ENCODE assay signal across 9 cellular contexts in genomic region chr3:117526485-117527079, GRCh38.
DNase-seq lines count a peak whose midpoint lies in the region; ATAC-seq and TF ChIP-seq lines count a peak whose summit lies in the region.
"Had no signal": no experiment of that assay in that cellular context is flagged by ENCODE, and none has a peak within 500 bp of the region (broad histone marks: within the 10 kb centered on the region; RNA-seq: fewer than 3 reads in every experiment).

No MANE protein-coding gene starts in this region.

- no peaks in the 10 kb centered on the region for H3K79me2 ChIP-seq in Loucy (ENCODE audit: insufficient read depth, low read length)

- H3K9ac ChIP-seq in Loucy (ENCODE audit: low read depth, low read length, poor library complexity, severe bottlenecking) = no peak overlapping the region

- no peak overlapping the region for H3K27ac Mint-ChIP-seq in memory B cell
- no peak overlapping the region for H3K27ac Mint-ChIP-seq in stimulated activated effector memory CD8-positive, alpha-beta T cell treated with anti-CD3 and anti-CD28 coated beads, Interleukin-12 subunit alpha, Interleukin-12 subunit beta, amount 100 ng/mL, for 72 hours
- H3K27ac Mint-ChIP-seq: activated naive CD4-positive, alpha-beta T cell treated with anti-CD3 and anti-CD28 coated beads, Interleukin-2, amount 50 U/mL, for 72 hours had no signal

- H3K4me3 Mint-ChIP-seq in memory B cell = no peak overlapping the region
- H3K4me3 Mint-ChIP-seq in stimulated activated effector memory CD8-positive, alpha-beta T cell treated with anti-CD3 and anti-CD28 coated beads, Interleukin-12 subunit alpha, Interleukin-12 subunit beta, amount 100 ng/mL, for 72 hours = no peak overlapping the region

- TF ChIP-seq CTCF in left ventricle myocardium inferior (IDR thresholded peaks at IDR 0.05; ENCODE audit: borderline replicate concordance) = peak; percentile 46
- peak in 1 of 2 donors; percentile 58 for TF ChIP-seq CTCF in right atrium auricular region (IDR thresholded peaks at IDR 0.05)
- TF ChIP-seq CTCF in Loucy (conservative IDR thresholded peaks at IDR 0.05; ENCODE audit: low read length) = peak; percentile 76
- TF ChIP-seq CTCF in breast epithelium (IDR thresholded peaks at IDR 0.05) = peak in 2 of 3 donors; percentile 27 to 53

- DNase-seq in left ventricle myocardium inferior (no peak), right atrium auricular region (ENCODE audit: low spot score) (no peak), breast epithelium (ENCODE audit: low spot score in 2 of 2) (no peak), memory B cell (ENCODE audit: low spot score in 2 of 2) (peak; percentile 7 to 10), NCI-H1048 (lab: John Stamatoyannopoulos, UW) (no peak), Right ventricle myocardium inferior (ENCODE audit: missing footprints) (no peak)
- no peak for DNase-seq in stimulated activated effector memory CD8-positive, alpha-beta T cell treated with anti-CD3 and anti-CD28 coated beads, Interleukin-12 subunit alpha, Interleukin-12 subunit beta, amount 100 ng/mL, for 72 hours (ENCODE audit: low spot score in 2 of 2)

- H3K4me2 ChIP-seq in Loucy (ENCODE audit: low read depth, low read length, poor library complexity, severe bottlenecking) = no peak overlapping the region

- H3K36me3 ChIP-seq in left ventricle myocardium inferior (no peaks in the 10 kb centered on the region), right atrium auricular region (no peaks in the 10 kb centered on the region), Loucy (ENCODE audit: insufficient read depth, low read length) (no peaks in the 10 kb centered on the region), breast epithelium (no peaks in the 10 kb centered on the region)

- H3K27me3 Mint-ChIP-seq in memory B cell = peaks cover 1% of the 10 kb centered on the region

- H3K27me3 ChIP-seq in left ventricle myocardium inferior (ENCODE audit: low read depth) (no peaks in the 10 kb centered on the region), right atrium auricular region (no peaks in the 10 kb centered on the region), Loucy (ENCODE audit: insufficient read depth, low read length, poor library complexity, severe bottlenecking) (no peaks in the 10 kb centered on the region), breast epithelium (no peaks in the 10 kb centered on the region)

- H3K9me3 ChIP-seq in left ventricle myocardium inferior (replicated peaks) (peaks cover 8% of the 10 kb centered on the region), right atrium auricular region (no peaks in the 10 kb centered on the region), Loucy (ENCODE audit: insufficient read depth, low read depth, low read length) (no peaks in the 10 kb centered on the region), breast epithelium (no peaks in the 10 kb centered on the region)

- intact Hi-C loops in left ventricle myocardium inferior (cut with micrococcal nuclease) = no loop called here
- intact Hi-C loops in breast epithelium (cut with DNase I; ENCODE audit: low total_unique reads) = no loop called here
- intact Hi-C loops in Right ventricle myocardium inferior (cut with DNase I) = no loop called here

- H3K4me1 ChIP-seq in left ventricle myocardium inferior (no peaks in the 10 kb centered on the region), right atrium auricular region (no peaks in the 10 kb centered on the region), Loucy (ENCODE audit: insufficient read depth, low read length, poor library complexity, severe bottlenecking) (no peaks in the 10 kb centered on the region), breast epithelium (no peaks in the 10 kb centered on the region)

- H3K27ac ChIP-seq in left ventricle myocardium inferior (replicated peaks) = no peak overlapping the region
- H3K27ac ChIP-seq in right atrium auricular region = no peak overlapping the region
- H3K27ac ChIP-seq in breast epithelium = no peak overlapping the region

- no peaks in the 10 kb centered on the region for H3K36me3 Mint-ChIP-seq in memory B cell
- no peaks in the 10 kb centered on the region for H3K36me3 Mint-ChIP-seq in stimulated activated effector memory CD8-positive, alpha-beta T cell treated with anti-CD3 and anti-CD28 coated beads, Interleukin-12 subunit alpha, Interleukin-12 subunit beta, amount 100 ng/mL, for 72 hours
- H3K36me3 Mint-ChIP-seq: activated naive CD4-positive, alpha-beta T cell treated with anti-CD3 and anti-CD28 coated beads, Interleukin-2, amount 50 U/mL, for 72 hours had no signal

- no peak for ATAC-seq in memory B cell (ENCODE audit: low read depth)
- no peak for ATAC-seq in Right ventricle myocardium inferior
- ATAC-seq in stimulated activated effector memory CD8-positive, alpha-beta T cell treated with anti-CD3 and anti-CD28 coated beads, Interleukin-12 subunit alpha, Interleukin-12 subunit beta, amount 100 ng/mL, for 72 hours = no peak
- ATAC-seq: activated naive CD4-positive, alpha-beta T cell treated with anti-CD3 and anti-CD28 coated beads, Interleukin-2, amount 50 U/mL, for 72 hours had no signal

- H3K9me3 Mint-ChIP-seq in memory B cell = no peaks in the 10 kb centered on the region
- peaks cover 15% of the 10 kb centered on the region for H3K9me3 Mint-ChIP-seq in stimulated activated effector memory CD8-positive, alpha-beta T cell treated with anti-CD3 and anti-CD28 coated beads, Interleukin-12 subunit alpha, Interleukin-12 subunit beta, amount 100 ng/mL, for 72 hours

- peak overlapping the region; percentile 18; the same call in 1 of the 2 replicates for H2AFZ ChIP-seq in Loucy (ENCODE audit: low read length)

- no peaks in the 10 kb centered on the region for H3K9me2 ChIP-seq in Loucy (replicated peaks; ENCODE audit: low read depth, low read length)

- H3K4me3 ChIP-seq in left ventricle myocardium inferior = no peak overlapping the region
- H3K4me3 ChIP-seq in right atrium auricular region = no peak overlapping the region
- H3K4me3 ChIP-seq in Loucy (ENCODE audit: low read length, poor library complexity, severe bottlenecking) = no peak overlapping the region
- H3K4me3 ChIP-seq in breast epithelium = no peak overlapping the region

- no peak for TF ChIP-seq POLR2A in breast epithelium (IDR thresholded peaks at IDR 0.05)

- no peaks in the 10 kb centered on the region for H3F3A ChIP-seq in Loucy (ENCODE audit: low read depth)

- no peaks in the 10 kb centered on the region for H4K20me1 ChIP-seq in Loucy (ENCODE audit: insufficient read depth, low read length, poor library complexity, severe bottlenecking)

- H3K4me1 Mint-ChIP-seq in memory B cell = no peaks in the 10 kb centered on the region
- no peaks in the 10 kb centered on the region for H3K4me1 Mint-ChIP-seq in stimulated activated effector memory CD8-positive, alpha-beta T cell treated with anti-CD3 and anti-CD28 coated beads, Interleukin-12 subunit alpha, Interleukin-12 subunit beta, amount 100 ng/mL, for 72 hours

Comparison
In these comparisons a context has a peak if more than half of its experiments do, and no peak if none do; other contexts are left out.
1. DNase-seq: peak in memory B cell (2 of 2); none in left ventricle myocardium inferior (single experiment), right atrium auricular region (single experiment), breast epithelium (0 of 2), NCI-H1048 (single experiment), Right ventricle myocardium inferior (single experiment) and stimulated activated effector memory CD8-positive, alpha-beta T cell treated with anti-CD3 and anti-CD28 coated beads, Interleukin-12 subunit alpha, Interleukin-12 subunit beta, amount 100 ng/mL, for 72 hours (0 of 2).